ENCODE assay signal across 5 cellular contexts in the genomic region with DNA sequence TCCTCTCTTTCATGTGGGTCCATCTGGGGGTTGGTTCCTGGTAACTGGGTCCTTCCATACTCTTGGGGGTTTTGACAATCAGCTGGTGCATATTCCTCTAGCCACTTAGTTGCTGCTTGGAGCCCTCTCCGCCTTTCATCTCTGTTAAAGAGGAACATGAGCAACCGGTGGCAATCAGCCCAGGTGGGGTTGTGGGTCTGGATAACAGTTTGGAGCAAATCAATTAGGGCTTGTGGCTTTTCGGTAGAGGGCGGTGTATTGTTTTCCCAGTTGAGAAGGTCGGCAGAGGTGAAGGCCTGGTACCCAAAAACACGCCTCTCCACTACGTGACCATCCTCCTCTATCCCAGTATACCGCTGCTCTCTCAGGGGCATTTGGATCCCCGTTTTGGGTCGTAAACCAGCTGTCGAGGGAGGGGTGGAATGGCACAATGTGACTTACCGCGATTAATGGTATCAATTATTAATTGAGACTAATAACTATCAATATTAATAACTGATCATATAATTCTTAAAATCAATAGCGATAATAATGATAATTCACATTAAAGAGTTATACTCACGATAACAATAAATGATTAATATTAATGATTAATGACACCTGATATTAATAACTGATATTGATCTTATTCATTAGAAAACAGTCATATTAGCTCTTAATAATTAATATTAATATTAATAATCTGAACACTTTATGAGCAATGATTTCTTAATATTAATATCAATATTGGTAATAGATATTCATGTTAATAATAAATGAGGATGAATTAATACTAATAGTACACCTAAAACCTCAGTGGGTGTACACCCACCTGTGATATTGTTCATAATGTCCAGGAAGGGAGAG. TPM values are rescaled to one million over a fixed set of nuclear protein-coding genes. Genes with fewer than 3 reads are reported as not detected.
"Had no signal": no experiment of that assay in that cellular context is flagged by ENCODE, and none has a peak within 500 bp of the region (broad histone marks: within the 10 kb centered on the region; RNA-seq: fewer than 3 reads in every experiment).

No MANE protein-coding gene starts in this region.

RNA-seq across cellular contexts. Expression of a gene that starts 15.2 kb away (rescaled TPM):
- total RNA-seq: HT1080, LHCN-M2, Right ventricle myocardium inferior, RPMI7951, SJCRH30 had no signal
